Comparison of ENCODE assay signal across 12 cellular contexts in genomic region chr10:44382981-44383748, GRCh38. TPM values are rescaled to one million over a fixed set of nuclear protein-coding genes. Genes with fewer than 3 reads are reported as not detected.
DNase-seq lines count a peak whose midpoint lies in the region; ATAC-seq and TF ChIP-seq lines count a peak whose summit lies in the region.
"Had no signal": no experiment of that assay in that cellular context is flagged by ENCODE, and none has a peak within 500 bp of the region (broad histone marks: within the 10 kb centered on the region; RNA-seq: fewer than 3 reads in every experiment).

No MANE protein-coding gene starts in this region.

- no peak overlapping the region for H3K27ac Mint-ChIP-seq in activated CD8-positive, alpha-beta T cell treated with anti-CD3 and anti-CD28 coated beads, Interleukin-2, amount 10 ng/mL, durations not matched to agents 7 days and 5 days
- H3K27ac Mint-ChIP-seq: activated CD4-positive, alpha-beta T cell treated with anti-CD3 and anti-CD28 coated beads for 36 hours had no signal

- peaks cover 30% of the 10 kb centered on the region for H3K27me3 Mint-ChIP-seq in activated CD8-positive, alpha-beta T cell treated with anti-CD3 and anti-CD28 coated beads, Interleukin-2, amount 10 ng/mL, durations not matched to agents 7 days and 5 days (ENCODE audit: low read depth)

- peaks cover 41% of the 10 kb centered on the region for H3K36me3 ChIP-seq in MG63
- H3K36me3 ChIP-seq in esophagus muscularis mucosa, result peaks cover 0 to 14% (median 13%) of the 10 kb centered on the region in 4 donors
- no peaks in the 10 kb centered on the region for H3K36me3 ChIP-seq in mucosa of stomach (ENCODE audit: control insufficient read depth, insufficient read depth, low read length)
- no peaks in the 10 kb centered on the region for H3K36me3 ChIP-seq in thymus (ENCODE audit: control insufficient read depth, insufficient read depth)

- intact Hi-C loops in esophagus muscularis mucosa (cut with DNase I), result no loop called here

- CTCF ChIA-PET in activated CD8-positive, alpha-beta T cell treated with anti-CD3 and anti-CD28 coated beads, Interleukin-2, amount 10 ng/mL, durations not matched to agents 7 days and 5 days (lab: Charles Lee), result no interaction called here

- H3K9me3 ChIP-seq in MG63 (no peaks in the 10 kb centered on the region), esophagus muscularis mucosa (no peaks in the 10 kb centered on the region), mucosa of stomach (ENCODE audit: control insufficient read depth, low read length) (no peaks in the 10 kb centered on the region), thymus (ENCODE audit: control insufficient read depth) (no peaks in the 10 kb centered on the region)

- no peak for TF ChIP-seq CTCF in esophagus muscularis mucosa (IDR thresholded peaks at IDR 0.05)

- POLR2A ChIA-PET in activated CD8-positive, alpha-beta T cell treated with anti-CD3 and anti-CD28 coated beads, Interleukin-2, amount 10 ng/mL, durations not matched to agents 7 days and 5 days (lab: Charles Lee), result no interaction called here

- WGBS in esophagus muscularis mucosa, result 70% methylated on average over 12 of the region's 15 CpGs
- WGBS in thymus, result 27% methylated on average over 15 of the region's 15 CpGs

- no peaks in the 10 kb centered on the region for H3K27me3 ChIP-seq in MG63
- peaks cover 0 to 44% (median 2%) of the 10 kb centered on the region in 4 donors for H3K27me3 ChIP-seq in esophagus muscularis mucosa
- H3K27me3 ChIP-seq in mucosa of stomach (ENCODE audit: control insufficient read depth, insufficient read depth, low read length), result peaks cover 43% of the 10 kb centered on the region
- H3K27me3 ChIP-seq in thymus (ENCODE audit: control insufficient read depth, insufficient read depth), result peaks cover 53% of the 10 kb centered on the region

- no peaks in the 10 kb centered on the region for H3K36me3 Mint-ChIP-seq in activated CD8-positive, alpha-beta T cell treated with anti-CD3 and anti-CD28 coated beads, Interleukin-2, amount 10 ng/mL, durations not matched to agents 7 days and 5 days (ENCODE audit: low read depth)

- no peak for TF ChIP-seq EP300 in esophagus muscularis mucosa (IDR thresholded peaks at IDR 0.05)

- H3K4me1 ChIP-seq in esophagus muscularis mucosa (peaks cover 4 to 59% (median 48%) of the 10 kb centered on the region in 4 donors), mucosa of stomach (ENCODE audit: control insufficient read depth, insufficient read depth, low read length) (peaks cover 15% of the 10 kb centered on the region), thymus (ENCODE audit: control insufficient read depth, insufficient read depth, low read length) (no peaks in the 10 kb centered on the region)

- H3K4me1 Mint-ChIP-seq in activated CD8-positive, alpha-beta T cell treated with anti-CD3 and anti-CD28 coated beads, Interleukin-2, amount 10 ng/mL, durations not matched to agents 7 days and 5 days (ENCODE audit: low read depth), result peaks cover 7% of the 10 kb centered on the region

- TF ChIP-seq POLR2A in esophagus muscularis mucosa (IDR thresholded peaks at IDR 0.05; ENCODE audit: low read depth), result no peak

- ATAC-seq in activated CD8-positive, alpha-beta T cell treated with anti-CD3 and anti-CD28 coated beads, Interleukin-2, amount 10 ng/mL, durations not matched to agents 7 days and 5 days, result no peak
- ATAC-seq in HG03280 (IDR thresholded peaks at IDR 0.05; ENCODE audit: unreplicated experiment), result no peak
- ATAC-seq: activated CD4-positive, alpha-beta T cell treated with anti-CD3 and anti-CD28 coated beads for 36 hours had no signal

- H3K4me3 ChIP-seq in MG63, result peak overlapping the region; percentile 79
- peak overlapping the region; percentile 61 to 74 (median 66) for H3K4me3 ChIP-seq in esophagus muscularis mucosa
- H3K4me3 ChIP-seq in mucosa of stomach (ENCODE audit: low read length), result no peak overlapping the region
- H3K4me3 ChIP-seq in thymus (ENCODE audit: low read length), result peak overlapping the region; percentile 9

- H3K9me3 Mint-ChIP-seq in activated CD8-positive, alpha-beta T cell treated with anti-CD3 and anti-CD28 coated beads, Interleukin-2, amount 10 ng/mL, durations not matched to agents 7 days and 5 days (ENCODE audit: insufficient read depth), result no peaks in the 10 kb centered on the region

- no peak overlapping the region for H3K4me3 Mint-ChIP-seq in activated CD8-positive, alpha-beta T cell treated with anti-CD3 and anti-CD28 coated beads, Interleukin-2, amount 10 ng/mL, durations not matched to agents 7 days and 5 days
- H3K4me3 Mint-ChIP-seq: activated CD4-positive, alpha-beta T cell treated with anti-CD3 and anti-CD28 coated beads for 36 hours had no signal

- DNase-seq in MG63 (no peak), esophagus muscularis mucosa (ENCODE audit: extremely low spot score) (no peak), SHP77 (lab: John Stamatoyannopoulos, UW) (no peak), NCI-H1436 treated with DMSO at 0.1 percent for 48 hours (lab: John Stamatoyannopoulos, UW) (no peak)
- no peak for DNase-seq in activated CD8-positive, alpha-beta T cell treated with anti-CD3 and anti-CD28 coated beads, Interleukin-2, amount 10 ng/mL, durations not matched to agents 7 days and 5 days
- DNase-seq: activated CD4-positive, alpha-beta T cell treated with anti-CD3 and anti-CD28 coated beads for 36 hours; NCI-H1694; nucleus accumbens had no signal

- peak overlapping the region; percentile 22 for H3K9ac ChIP-seq in mucosa of stomach (ENCODE audit: low read length)

- H3K27ac ChIP-seq in esophagus muscularis mucosa (replicated peaks in 1 of 4), result peak overlapping the region; percentile 62 to 78 (median 69)
- H3K27ac ChIP-seq in thymus (ENCODE audit: low read depth), result peak overlapping the region; percentile 42
- H3K27ac ChIP-seq: RWPE1 had no signal

RNA-seq across cellular contexts. Expression of gene CXCL12, which starts 1.7 kb away (rescaled TPM):
- 16.5 and 18.6 TPM in 2 replicates for total RNA-seq in MG63 (2014; rRNA removed; shearing (Covaris generic); ENCODE audit: low replicate concordance)
- total RNA-seq in esophagus muscularis mucosa, result 10 to 100 TPM; 47.9 to 88.8 (median 51.8) TPM
- 82.1 TPM for polyA plus RNA-seq in thymus
- total RNA-seq in activated CD8-positive, alpha-beta T cell treated with anti-CD3 and anti-CD28 coated beads, Interleukin-2, amount 10 ng/mL, durations not matched to agents 7 days and 5 days, result not detected
- total RNA-seq: activated CD4-positive, alpha-beta T cell treated with anti-CD3 and anti-CD28 coated beads for 36 hours had no signal

Comparison
In these comparisons a context has a peak if more than half of its experiments do, and no peak if none do; other contexts are left out.
1. RNA of gene CXCL12, which starts 1.7 kb away (total RNA-seq): 47.9 to 88.8 TPM in esophagus muscularis mucosa and 16.5 to 18.6 TPM in MG63; not detected in activated CD8-positive, alpha-beta T cell treated with anti-CD3 and anti-CD28 coated beads, Interleukin-2, amount 10 ng/mL, durations not matched to agents 7 days and 5 days; every median in the first group is over 10 times any median in the second.